ENCODE assay signal across 1 cellular context in the genomic region with DNA sequence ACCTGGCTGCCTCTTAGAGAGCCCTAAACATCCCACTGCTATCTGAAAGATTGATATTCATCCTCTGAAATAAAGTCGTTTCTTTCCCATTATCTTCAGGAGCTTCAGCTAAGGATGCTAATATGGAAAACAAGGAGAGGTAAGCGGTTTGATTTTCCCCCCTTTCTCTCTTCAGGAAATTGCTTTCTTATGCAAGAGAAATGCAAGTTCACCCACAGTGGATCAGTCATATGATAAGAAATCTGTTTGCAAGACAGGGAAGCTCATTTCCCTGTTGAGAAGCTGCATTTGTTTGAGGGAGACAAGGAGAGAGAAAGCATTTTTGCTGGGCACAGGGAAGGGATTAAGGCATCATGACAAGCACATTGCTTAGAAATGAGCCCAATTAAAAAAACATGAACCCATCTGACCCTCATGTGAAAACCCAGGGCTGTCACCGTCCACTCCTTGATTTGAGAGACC.
TF ChIP-seq lines count a peak whose summit lies in the region.

No MANE protein-coding gene starts in this region.

TF ChIP-seq in K562, 482 proteins besides CTCF, POLR2A, EP300 and RAD21 (continued from another document):
- TF ChIP-seq, protein P1, sequence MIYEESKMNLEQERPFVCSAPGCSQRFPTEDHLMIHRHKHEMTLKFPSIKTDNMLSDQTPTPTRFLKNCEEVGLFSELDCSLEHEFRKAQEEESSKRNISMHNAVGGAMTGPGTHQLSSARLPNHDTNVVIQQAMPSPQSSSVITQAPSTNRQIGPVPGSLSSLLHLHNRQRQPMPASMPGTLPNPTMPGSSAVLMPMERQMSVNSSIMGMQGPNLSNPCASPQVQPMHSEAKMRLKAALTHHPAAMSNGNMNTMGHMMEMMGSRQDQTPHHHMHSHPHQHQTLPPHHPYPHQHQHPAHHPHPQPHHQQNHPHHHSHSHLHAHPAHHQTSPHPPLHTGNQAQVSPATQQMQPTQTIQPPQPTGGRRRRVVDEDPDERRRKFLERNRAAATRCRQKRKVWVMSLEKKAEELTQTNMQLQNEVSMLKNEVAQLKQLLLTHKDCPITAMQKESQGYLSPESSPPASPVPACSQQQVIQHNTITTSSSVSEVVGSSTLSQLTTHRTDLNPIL (CRISPR knock-in tag; IDR thresholded peaks at IDR 0.05), result peak; percentile 8; the same call in 1 of the 2 replicates
- TF ChIP-seq MAZ (CRISPR knock-in tag; conservative IDR thresholded peaks at IDR 0.05 in 1 of 2, IDR thresholded peaks at IDR 0.05 in 1 of 2) (peak in 1 of 2 experiments; percentile 19; a peak in 1 of 4 replicates), ZNF143 (CRISPR knock-in tag; IDR thresholded peaks at IDR 0.05) (no peak), BMI1 (IDR thresholded peaks at IDR 0.05; ENCODE audit: low read length) (no peak), GTF2F1 (IDR thresholded peaks at IDR 0.05; ENCODE audit: low read depth, low read length) (no peak), MAFG (tag; conservative IDR thresholded peaks at IDR 0.05) (0 out of 2 replicates have a peak, but pooled peaks have one; percentile 33), POLR2G (IDR thresholded peaks at IDR 0.05; ENCODE audit: low read depth, low read length) (no peak), SMAD4 (CRISPR knock-in tag; conservative IDR thresholded peaks at IDR 0.05) (peak; percentile 48), DPF2 (IDR thresholded peaks at IDR 0.05) (peak; percentile 37; the same call in 1 of the 2 replicates), SMARCA4 (IDR thresholded peaks at IDR 0.05) (peak; percentile 70; the same call in 1 of the 2 replicates), JUN (IDR thresholded peaks at IDR 0.05; ENCODE audit: borderline replicate concordance, low read depth, low read length) (peak; percentile 53; the same call in 1 of the 2 replicates), JUN (CRISPR knock-in tag; IDR thresholded peaks at IDR 0.05; ENCODE audit: borderline replicate concordance) (no peak), JUND (IDR thresholded peaks at IDR 0.05; ENCODE audit: borderline replicate concordance, low read depth, low read length) (peak; percentile 53; the same call in 1 of the 2 replicates), JUND (tag; IDR thresholded peaks at IDR 0.05; ENCODE audit: borderline replicate concordance, low read depth, low read length) (no peak; the same call in 2 of the 3 replicates), NR2C2 (CRISPR knock-in tag; IDR thresholded peaks at IDR 0.05) (no peak), NR2C2 (tag; IDR thresholded peaks at IDR 0.05) (peak; percentile 38), ZNF175 (CRISPR knock-in tag; IDR thresholded peaks at IDR 0.05; ENCODE audit: low read depth) (peak; percentile 78; the same call in 1 of the 2 replicates), DIDO1 (tag; IDR thresholded peaks at IDR 0.05; ENCODE audit: low read depth) (no peak), ETV1 (tag; conservative IDR thresholded peaks at IDR 0.05; ENCODE audit: low read depth) (peak; percentile 67), ESRRA (IDR thresholded peaks at IDR 0.05; ENCODE audit: borderline replicate concordance, low read depth) (no peak; the same call in 1 of the 2 replicates), TOE1 (IDR thresholded peaks at IDR 0.05; ENCODE audit: borderline replicate concordance) (peak; percentile 28; the same call in 1 of the 2 replicates), TOE1 (CRISPR knock-in tag; IDR thresholded peaks at IDR 0.05; ENCODE audit: borderline replicate concordance, low read depth) (no peak), CEBPG (CRISPR knock-in tag; IDR thresholded peaks at IDR 0.05) (peak; percentile 84), CEBPG (tag; conservative IDR thresholded peaks at IDR 0.05 in 1 of 2, IDR thresholded peaks at IDR 0.05 in 1 of 2) (peak; percentile 84 to 96)
- TF ChIP-seq, protein P2, sequence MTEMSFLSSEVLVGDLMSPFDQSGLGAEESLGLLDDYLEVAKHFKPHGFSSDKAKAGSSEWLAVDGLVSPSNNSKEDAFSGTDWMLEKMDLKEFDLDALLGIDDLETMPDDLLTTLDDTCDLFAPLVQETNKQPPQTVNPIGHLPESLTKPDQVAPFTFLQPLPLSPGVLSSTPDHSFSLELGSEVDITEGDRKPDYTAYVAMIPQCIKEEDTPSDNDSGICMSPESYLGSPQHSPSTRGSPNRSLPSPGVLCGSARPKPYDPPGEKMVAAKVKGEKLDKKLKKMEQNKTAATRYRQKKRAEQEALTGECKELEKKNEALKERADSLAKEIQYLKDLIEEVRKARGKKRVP (CRISPR knock-in tag; IDR thresholded peaks at IDR 0.05), result peak; percentile 90
- TF ChIP-seq, protein P3, sequence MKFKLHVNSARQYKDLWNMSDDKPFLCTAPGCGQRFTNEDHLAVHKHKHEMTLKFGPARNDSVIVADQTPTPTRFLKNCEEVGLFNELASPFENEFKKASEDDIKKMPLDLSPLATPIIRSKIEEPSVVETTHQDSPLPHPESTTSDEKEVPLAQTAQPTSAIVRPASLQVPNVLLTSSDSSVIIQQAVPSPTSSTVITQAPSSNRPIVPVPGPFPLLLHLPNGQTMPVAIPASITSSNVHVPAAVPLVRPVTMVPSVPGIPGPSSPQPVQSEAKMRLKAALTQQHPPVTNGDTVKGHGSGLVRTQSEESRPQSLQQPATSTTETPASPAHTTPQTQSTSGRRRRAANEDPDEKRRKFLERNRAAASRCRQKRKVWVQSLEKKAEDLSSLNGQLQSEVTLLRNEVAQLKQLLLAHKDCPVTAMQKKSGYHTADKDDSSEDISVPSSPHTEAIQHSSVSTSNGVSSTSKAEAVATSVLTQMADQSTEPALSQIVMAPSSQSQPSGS (CRISPR knock-in tag; IDR thresholded peaks at IDR 0.05), result no peak
- TF ChIP-seq, protein P4, sequence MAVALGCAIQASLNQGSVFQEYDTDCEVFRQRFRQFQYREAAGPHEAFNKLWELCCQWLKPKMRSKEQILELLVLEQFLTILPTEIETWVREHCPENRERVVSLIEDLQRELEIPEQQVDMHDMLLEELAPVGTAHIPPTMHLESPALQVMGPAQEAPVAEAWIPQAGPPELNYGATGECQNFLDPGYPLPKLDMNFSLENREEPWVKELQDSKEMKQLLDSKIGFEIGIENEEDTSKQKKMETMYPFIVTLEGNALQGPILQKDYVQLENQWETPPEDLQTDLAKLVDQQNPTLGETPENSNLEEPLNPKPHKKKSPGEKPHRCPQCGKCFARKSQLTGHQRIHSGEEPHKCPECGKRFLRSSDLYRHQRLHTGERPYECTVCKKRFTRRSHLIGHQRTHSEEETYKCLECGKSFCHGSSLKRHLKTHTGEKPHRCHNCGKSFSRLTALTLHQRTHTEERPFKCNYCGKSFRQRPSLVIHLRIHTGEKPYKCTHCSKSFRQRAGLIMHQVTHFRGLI (CRISPR knock-in tag; IDR thresholded peaks at IDR 0.05), result peak; percentile 36; the same call in 1 of the 2 replicates
- TF ChIP-seq, protein P5, sequence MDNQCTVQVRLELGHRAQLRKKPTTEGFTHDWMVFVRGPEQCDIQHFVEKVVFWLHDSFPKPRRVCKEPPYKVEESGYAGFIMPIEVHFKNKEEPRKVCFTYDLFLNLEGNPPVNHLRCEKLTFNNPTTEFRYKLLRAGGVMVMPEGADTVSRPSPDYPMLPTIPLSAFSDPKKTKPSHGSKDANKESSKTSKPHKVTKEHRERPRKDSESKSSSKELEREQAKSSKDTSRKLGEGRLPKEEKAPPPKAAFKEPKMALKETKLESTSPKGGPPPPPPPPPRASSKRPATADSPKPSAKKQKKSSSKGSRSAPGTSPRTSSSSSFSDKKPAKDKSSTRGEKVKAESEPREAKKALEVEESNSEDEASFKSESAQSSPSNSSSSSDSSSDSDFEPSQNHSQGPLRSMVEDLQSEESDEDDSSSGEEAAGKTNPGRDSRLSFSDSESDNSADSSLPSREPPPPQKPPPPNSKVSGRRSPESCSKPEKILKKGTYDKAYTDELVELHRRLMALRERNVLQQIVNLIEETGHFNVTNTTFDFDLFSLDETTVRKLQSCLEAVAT (IDR thresholded peaks at IDR 0.05), result no peak
- TF ChIP-seq, protein P6, sequence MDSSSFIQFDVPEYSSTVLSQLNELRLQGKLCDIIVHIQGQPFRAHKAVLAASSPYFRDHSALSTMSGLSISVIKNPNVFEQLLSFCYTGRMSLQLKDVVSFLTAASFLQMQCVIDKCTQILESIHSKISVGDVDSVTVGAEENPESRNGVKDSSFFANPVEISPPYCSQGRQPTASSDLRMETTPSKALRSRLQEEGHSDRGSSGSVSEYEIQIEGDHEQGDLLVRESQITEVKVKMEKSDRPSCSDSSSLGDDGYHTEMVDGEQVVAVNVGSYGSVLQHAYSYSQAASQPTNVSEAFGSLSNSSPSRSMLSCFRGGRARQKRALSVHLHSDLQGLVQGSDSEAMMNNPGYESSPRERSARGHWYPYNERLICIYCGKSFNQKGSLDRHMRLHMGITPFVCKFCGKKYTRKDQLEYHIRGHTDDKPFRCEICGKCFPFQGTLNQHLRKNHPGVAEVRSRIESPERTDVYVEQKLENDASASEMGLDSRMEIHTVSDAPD (CRISPR knock-in tag; IDR thresholded peaks at IDR 0.05), result no peak
- TF ChIP-seq, protein P7, sequence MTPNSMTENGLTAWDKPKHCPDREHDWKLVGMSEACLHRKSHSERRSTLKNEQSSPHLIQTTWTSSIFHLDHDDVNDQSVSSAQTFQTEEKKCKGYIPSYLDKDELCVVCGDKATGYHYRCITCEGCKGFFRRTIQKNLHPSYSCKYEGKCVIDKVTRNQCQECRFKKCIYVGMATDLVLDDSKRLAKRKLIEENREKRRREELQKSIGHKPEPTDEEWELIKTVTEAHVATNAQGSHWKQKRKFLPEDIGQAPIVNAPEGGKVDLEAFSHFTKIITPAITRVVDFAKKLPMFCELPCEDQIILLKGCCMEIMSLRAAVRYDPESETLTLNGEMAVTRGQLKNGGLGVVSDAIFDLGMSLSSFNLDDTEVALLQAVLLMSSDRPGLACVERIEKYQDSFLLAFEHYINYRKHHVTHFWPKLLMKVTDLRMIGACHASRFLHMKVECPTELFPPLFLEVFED (CRISPR knock-in tag; conservative IDR thresholded peaks at IDR 0.05), result no peak
- TF ChIP-seq, protein P8, sequence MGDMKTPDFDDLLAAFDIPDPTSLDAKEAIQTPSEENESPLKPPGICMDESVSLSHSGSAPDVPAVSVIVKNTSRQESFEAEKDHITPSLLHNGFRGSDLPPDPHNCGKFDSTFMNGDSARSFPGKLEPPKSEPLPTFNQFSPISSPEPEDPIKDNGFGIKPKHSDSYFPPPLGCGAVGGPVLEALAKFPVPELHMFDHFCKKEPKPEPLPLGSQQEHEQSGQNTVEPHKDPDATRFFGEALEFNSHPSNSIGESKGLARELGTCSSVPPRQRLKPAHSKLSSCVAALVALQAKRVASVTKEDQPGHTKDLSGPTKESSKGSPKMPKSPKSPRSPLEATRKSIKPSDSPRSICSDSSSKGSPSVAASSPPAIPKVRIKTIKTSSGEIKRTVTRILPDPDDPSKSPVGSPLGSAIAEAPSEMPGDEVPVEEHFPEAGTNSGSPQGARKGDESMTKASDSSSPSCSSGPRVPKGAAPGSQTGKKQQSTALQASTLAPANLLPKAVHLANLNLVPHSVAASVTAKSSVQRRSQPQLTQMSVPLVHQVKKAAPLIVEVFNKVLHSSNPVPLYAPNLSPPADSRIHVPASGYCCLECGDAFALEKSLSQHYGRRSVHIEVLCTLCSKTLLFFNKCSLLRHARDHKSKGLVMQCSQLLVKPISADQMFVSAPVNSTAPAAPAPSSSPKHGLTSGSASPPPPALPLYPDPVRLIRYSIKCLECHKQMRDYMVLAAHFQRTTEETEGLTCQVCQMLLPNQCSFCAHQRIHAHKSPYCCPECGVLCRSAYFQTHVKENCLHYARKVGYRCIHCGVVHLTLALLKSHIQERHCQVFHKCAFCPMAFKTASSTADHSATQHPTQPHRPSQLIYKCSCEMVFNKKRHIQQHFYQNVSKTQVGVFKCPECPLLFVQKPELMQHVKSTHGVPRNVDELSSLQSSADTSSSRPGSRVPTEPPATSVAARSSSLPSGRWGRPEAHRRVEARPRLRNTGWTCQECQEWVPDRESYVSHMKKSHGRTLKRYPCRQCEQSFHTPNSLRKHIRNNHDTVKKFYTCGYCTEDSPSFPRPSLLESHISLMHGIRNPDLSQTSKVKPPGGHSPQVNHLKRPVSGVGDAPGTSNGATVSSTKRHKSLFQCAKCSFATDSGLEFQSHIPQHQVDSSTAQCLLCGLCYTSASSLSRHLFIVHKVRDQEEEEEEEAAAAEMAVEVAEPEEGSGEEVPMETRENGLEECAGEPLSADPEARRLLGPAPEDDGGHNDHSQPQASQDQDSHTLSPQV (IDR thresholded peaks at IDR 0.05), result peak; percentile 56; the same call in 1 of the 2 replicates
